Comparison of ENCODE assay signal across 11 cellular contexts in the genomic region with DNA sequence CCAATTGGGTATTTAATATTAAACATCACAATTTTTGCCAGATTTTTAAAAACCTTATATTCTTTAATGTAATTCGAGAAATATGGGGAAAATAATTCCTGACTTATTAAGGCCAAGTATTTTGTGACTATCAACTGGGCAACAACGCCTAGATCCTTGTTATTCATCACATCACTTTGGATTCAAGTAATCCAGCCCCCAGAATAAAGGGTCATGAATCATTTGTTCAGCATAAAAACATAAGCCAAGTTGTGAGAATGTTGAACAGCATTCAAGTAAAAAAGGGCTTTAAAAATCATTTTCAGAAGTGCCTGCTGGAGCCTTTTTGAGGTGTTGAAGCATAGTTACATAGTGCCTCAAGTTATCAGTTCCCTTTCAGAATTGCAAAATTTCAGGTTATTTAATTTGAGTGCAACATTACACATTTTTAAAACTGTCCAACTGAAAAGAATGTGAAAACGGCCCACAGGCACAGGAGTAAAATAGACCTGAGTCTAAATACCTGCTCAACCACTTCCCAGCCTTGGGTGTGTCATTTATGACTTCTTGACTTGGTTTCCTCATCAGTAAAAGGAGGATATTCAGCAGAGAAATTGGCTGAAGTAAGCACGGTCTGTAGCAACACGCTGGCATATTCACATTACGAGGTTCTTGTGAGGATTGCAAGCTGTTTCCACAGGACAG. TPM values are rescaled to one million over a fixed set of nuclear protein-coding genes. Genes with fewer than 3 reads are reported as not detected.
DNase-seq lines count a peak whose midpoint lies in the region; ATAC-seq and TF ChIP-seq lines count a peak whose summit lies in the region.
"Had no signal": no experiment of that assay in that cellular context is flagged by ENCODE, and none has a peak within 500 bp of the region (broad histone marks: within the 10 kb centered on the region; RNA-seq: fewer than 3 reads in every experiment).

No MANE protein-coding gene starts in this region.

- TF ChIP-seq POLR2A in esophagus squamous epithelium (IDR thresholded peaks at IDR 0.05) (no peak), transverse colon (IDR thresholded peaks at IDR 0.05) (no peak)

- H3K79me1 ChIP-seq in mesenchymal stem cell (replicated peaks; ENCODE audit: low read length, poor library complexity, severe bottlenecking), result peaks cover 6% of the 10 kb centered on the region

- no peak for TF ChIP-seq CTCF in esophagus squamous epithelium (IDR thresholded peaks at IDR 0.05)
- TF ChIP-seq CTCF in transverse colon (IDR thresholded peaks at IDR 0.05), result no peak

- no peak overlapping the region for H2BK12ac ChIP-seq in mesenchymal stem cell (ENCODE audit: low read length in 2 of 2)

- intact Hi-C loops in esophagus squamous epithelium (cut with DNase I), result no loop called here
- intact Hi-C loops in transverse colon (cut with DNase I; ENCODE audit: low total_unique reads), result no loop called here

- H3K36me3 ChIP-seq in adipocyte (ENCODE audit: control insufficient read depth, insufficient read depth, low read length, severe bottlenecking) (peaks cover 18% of the 10 kb centered on the region), esophagus squamous epithelium (peaks cover 0 to 11% (median 0%) of the 10 kb centered on the region in 3 donors), mesenchymal stem cell (ENCODE audit: control insufficient read depth in 1 of 2, insufficient read depth in 2 of 2, low read depth in 1 of 2, low read length in 2 of 2) (peaks cover 3 to 9% of the 10 kb centered on the region in 2 experiments), transverse colon (peaks cover 0 to 7% (median 0%) of the 10 kb centered on the region in 4 donors)

- H2AFZ ChIP-seq in mesenchymal stem cell (ENCODE audit: low read depth, low read length), result no peak overlapping the region

- no peak for ATAC-seq in naive thymus-derived CD8-positive, alpha-beta T cell
- ATAC-seq: stimulated activated naive CD8-positive, alpha-beta T cell treated with anti-CD3 and anti-CD28 coated beads, Interleukin-15, Interleukin-2, amounts not matched to agents 100 U/mL and 50 U/mL, for 24 hours had no signal

- H3K4me1 ChIP-seq in adipocyte (ENCODE audit: control insufficient read depth, insufficient read depth, low read length) (peaks cover 89% of the 10 kb centered on the region), esophagus squamous epithelium (peaks cover 33 to 100% (median 80%) of the 10 kb centered on the region in 3 donors), mesenchymal stem cell (ENCODE audit: control insufficient read depth, insufficient read depth, low read depth, low read length) (peaks cover 16% of the 10 kb centered on the region), transverse colon (peaks cover 31 to 88% (median 54%) of the 10 kb centered on the region in 4 donors)

- H4K91ac ChIP-seq in mesenchymal stem cell (ENCODE audit: low read length), result no peak overlapping the region

- H3K9me3 Mint-ChIP-seq in naive thymus-derived CD8-positive, alpha-beta T cell, result peaks cover 0 to 4% (median 0%) of the 10 kb centered on the region in 9 donors

- no peak overlapping the region for H4K8ac ChIP-seq in mesenchymal stem cell (ENCODE audit: low read length)

- H3K27ac ChIP-seq in esophagus squamous epithelium, result peak overlapping the region; percentile 61 to 84 (median 76)
- H3K27ac ChIP-seq in mesenchymal stem cell (ENCODE audit: low read length, poor library complexity, severe bottlenecking), result no peak overlapping the region
- peak overlapping the region; percentile 64 to 79 (median 74) for H3K27ac ChIP-seq in transverse colon
- H3K27ac ChIP-seq in substantia nigra (ENCODE audit: low read depth, low read length, poor library complexity, severe bottlenecking), result no peak overlapping the region

- WGBS in esophagus squamous epithelium, 2 donors, result 30 to 32% methylated on average over 6 of the region's 6 CpGs
- WGBS in mesenchymal stem cell, result 95% methylated on average over 4 of the region's 6 CpGs
- 51 to 64% methylated on average over 6 of the region's 6 CpGs for WGBS in transverse colon (ENCODE audit: low coverage in 1 of 2), 2 donors

- peak overlapping the region in 1 of 2 experiments; percentile 8 for H3K4ac ChIP-seq in mesenchymal stem cell (ENCODE audit: low read depth in 1 of 2, low read length in 2 of 2)

- H3K27ac Mint-ChIP-seq in naive thymus-derived CD8-positive, alpha-beta T cell, result no peak overlapping the region

- POLR2A ChIA-PET in naive thymus-derived CD8-positive, alpha-beta T cell (lab: Charles Lee), result no interaction called here

- TF ChIP-seq EP300 in transverse colon (IDR thresholded peaks at IDR 0.05; ENCODE audit: low read depth), result no peak

- no peak overlapping the region for H3K14ac ChIP-seq in mesenchymal stem cell (ENCODE audit: low read length in 2 of 2)

- H2BK15ac ChIP-seq in mesenchymal stem cell (ENCODE audit: low read depth, poor library complexity, severe bottlenecking), result no peak overlapping the region

- H3K27me3 Mint-ChIP-seq in naive thymus-derived CD8-positive, alpha-beta T cell, result no peaks in the 10 kb centered on the region
- H3K27me3 Mint-ChIP-seq: CD4-positive, alpha-beta memory T cell had no signal

- H3K9me3 ChIP-seq in adipocyte (ENCODE audit: control insufficient read depth, low read length) (no peaks in the 10 kb centered on the region), esophagus squamous epithelium (no peaks in the 10 kb centered on the region), mesenchymal stem cell (ENCODE audit: control insufficient read depth, low read length) (no peaks in the 10 kb centered on the region), transverse colon (no peaks in the 10 kb centered on the region)

- H3K4me3 Mint-ChIP-seq in naive thymus-derived CD8-positive, alpha-beta T cell, result no peak overlapping the region

- H3K27me3 ChIP-seq in adipocyte (replicated peaks; ENCODE audit: control insufficient read depth, insufficient read depth, low read length), result no peaks in the 10 kb centered on the region
- H3K27me3 ChIP-seq in esophagus squamous epithelium, result no peaks in the 10 kb centered on the region
- H3K27me3 ChIP-seq in mesenchymal stem cell (ENCODE audit: control insufficient read depth in 1 of 2, insufficient read depth in 1 of 2, low read length in 2 of 2), result no peaks in the 10 kb centered on the region
- H3K27me3 ChIP-seq in transverse colon, result no peaks in the 10 kb centered on the region

- no peak for DNase-seq in adipocyte (ENCODE audit: low read depth)
- no peak for DNase-seq in esophagus squamous epithelium (lab: John Stamatoyannopoulos, UW)
- DNase-seq in mesenchymal stem cell, result no peak
- DNase-seq in transverse colon, result no peak
- DNase-seq in substantia nigra (lab: John Stamatoyannopoulos, UW), result no peak
- DNase-seq in naive thymus-derived CD8-positive, alpha-beta T cell, result no peak
- DNase-seq in NCI-H1092 treated with DMSO at 0.1 percent for 48 hours (lab: John Stamatoyannopoulos, UW), result no peak
- DNase-seq: CD4-positive, alpha-beta memory T cell; effector memory CD4-positive, alpha-beta T cell; NCI-H1436 treated with DMSO at 0.1 percent for 48 hours; stimulated activated naive CD8-positive, alpha-beta T cell treated with anti-CD3 and anti-CD28 coated beads, Interleukin-15, Interleukin-2, amounts not matched to agents 100 U/mL and 50 U/mL, for 24 hours had no signal

- in situ Hi-C loops in transverse colon (cut with MboI; ENCODE audit: low pct_ligation_motif_present in 1 of 4, low pct_unique_long_range_greater_than_20kb in 1 of 4, low sequenced_read_pairs in 3 of 4), result no loop called here

- peak overlapping the region in 1 of 2 experiments; percentile 72 for H3K23ac ChIP-seq in mesenchymal stem cell (ENCODE audit: low read length in 2 of 2)

- no peak overlapping the region for H2BK5ac ChIP-seq in mesenchymal stem cell (ENCODE audit: low read depth, low read length, poor library complexity, severe bottlenecking)

- H3K9ac ChIP-seq in adipocyte (ENCODE audit: low read length) (peak overlapping the region; percentile 57), mesenchymal stem cell (ENCODE audit: low read length) (peak overlapping the region; percentile 79)

- H3K4me2 ChIP-seq in mesenchymal stem cell (ENCODE audit: low read length, poor library complexity, severe bottlenecking), result no peak overlapping the region

- H3K4me3 ChIP-seq in adipocyte (ENCODE audit: low read length) (peak overlapping the region; percentile 31), esophagus squamous epithelium (no peak overlapping the region), mesenchymal stem cell (ENCODE audit: insufficient read depth in 1 of 2, low read depth in 1 of 2, low read length in 2 of 2) (peak overlapping the region in 1 of 2 experiments; percentile 31), transverse colon (no peak overlapping the region)

- peak overlapping the region; percentile 80 for H2AK5ac ChIP-seq in mesenchymal stem cell (ENCODE audit: low read length, severe bottlenecking)

- peaks cover 15 to 55% (median 24%) of the 10 kb centered on the region in 3 donors for H3K36me3 Mint-ChIP-seq in naive thymus-derived CD8-positive, alpha-beta T cell

- H2BK120ac ChIP-seq in mesenchymal stem cell (ENCODE audit: low read depth, low read length), result no peak overlapping the region

- peak overlapping the region; percentile 33 to 40 for H3K18ac ChIP-seq in mesenchymal stem cell (ENCODE audit: low read depth in 1 of 2, low read length in 2 of 2)

- H3K4me1 Mint-ChIP-seq in naive thymus-derived CD8-positive, alpha-beta T cell, result peaks cover 33 to 83% (median 60%) of the 10 kb centered on the region in 4 donors

RNA-seq across cellular contexts. Expression of gene MBNL2, which starts 56.4 kb away (rescaled TPM):
- total RNA-seq in esophagus squamous epithelium (10 to 100 TPM; 18.3 to 58.7 (median 29.7) TPM), transverse colon (10 to 100 TPM; 26.9 to 53.7 (median 46.1) TPM)
- 41.7 TPM for polyA plus RNA-seq in mesenchymal stem cell (2013, experiment 1 of 2)
- polyA plus RNA-seq in mesenchymal stem cell (2013, experiment 2 of 2), result 43.8 TPM
- 10 to 100 TPM; 31.8 to 35.4 TPM for total RNA-seq in naive thymus-derived CD8-positive, alpha-beta T cell
- 10 to 100 TPM; 12.2 to 14.5 (median 14.5) TPM for polyA plus RNA-seq in naive thymus-derived CD8-positive, alpha-beta T cell

Comparison
In these comparisons a context has a peak if more than half of its experiments do, and no peak if none do; other contexts are left out.
1. H3K27ac ChIP-seq: peak in esophagus squamous epithelium (4 of 4) and transverse colon (4 of 4); none in mesenchymal stem cell (single experiment) and substantia nigra (single experiment).